24 cellular contexts compared by ENCODE assay signal in the genomic region with DNA sequence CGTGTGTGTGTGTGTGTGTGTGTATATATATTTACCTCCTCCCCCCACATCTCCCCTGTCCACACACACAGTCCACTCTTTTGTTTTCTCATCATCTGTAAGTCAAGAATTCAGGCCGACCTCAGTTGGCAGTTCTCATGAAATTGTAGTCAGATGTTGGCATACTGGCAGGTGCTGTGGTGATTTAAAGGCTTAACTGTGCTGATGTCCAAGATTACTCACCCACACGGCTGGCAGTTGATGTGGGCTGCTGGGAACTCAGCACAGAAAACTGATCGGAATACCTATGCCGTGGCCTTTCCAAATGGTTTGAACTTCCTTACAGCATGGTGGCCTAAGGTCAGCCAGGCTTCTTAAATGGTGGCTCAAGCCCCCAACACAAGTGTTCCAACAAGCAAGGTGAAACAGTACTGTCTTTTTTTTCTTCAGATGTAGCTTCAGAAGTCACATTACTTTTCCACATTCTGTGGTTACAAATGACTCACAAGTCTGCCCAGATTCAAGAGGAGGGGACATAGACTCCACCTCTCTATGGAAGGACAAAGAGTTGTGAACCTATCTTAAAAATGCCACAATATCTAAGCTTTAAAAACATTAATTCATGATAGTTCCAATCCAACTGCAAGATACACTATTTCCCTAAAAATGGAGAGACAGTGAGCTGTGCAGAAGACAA.
DNase-seq lines count a peak whose midpoint lies in the region; ATAC-seq, FAIRE-seq and TF ChIP-seq lines count a peak whose summit lies in the region.
"Had no signal": no experiment of that assay in that cellular context is flagged by ENCODE, and none has a peak within 500 bp of the region (broad histone marks: within the 10 kb centered on the region; RNA-seq: fewer than 3 reads in every experiment).

No MANE protein-coding gene starts in this region.

- H3K4me2 ChIP-seq in astrocyte (ENCODE audit: low read length) (peak overlapping the region; percentile 61), parathyroid adenoma (ENCODE audit: low read length) (no peak overlapping the region)

- no peak for ATAC-seq in HG03108 (IDR thresholded peaks at IDR 0.05; ENCODE audit: unreplicated experiment)
- no peak for ATAC-seq in naive thymus-derived CD4-positive, alpha-beta T cell

- H3K27ac Mint-ChIP-seq in astrocyte (ENCODE audit: unreplicated experiment), result no peak overlapping the region
- no peak overlapping the region for H3K27ac Mint-ChIP-seq in naive thymus-derived CD4-positive, alpha-beta T cell
- H3K27ac Mint-ChIP-seq: HFFc6 had no signal

- H3K79me2 ChIP-seq in astrocyte (ENCODE audit: insufficient read depth, low read length), result no peaks in the 10 kb centered on the region
- no peaks in the 10 kb centered on the region for H3K79me2 ChIP-seq in parathyroid adenoma

- H3K4me3 Mint-ChIP-seq in astrocyte (ENCODE audit: unreplicated experiment), result no peak overlapping the region
- H3K4me3 Mint-ChIP-seq in naive thymus-derived CD4-positive, alpha-beta T cell, result no peak overlapping the region
- H3K4me3 Mint-ChIP-seq: HFFc6 had no signal

- H3K27me3 ChIP-seq in astrocyte (ENCODE audit: insufficient read depth, low read length), result no peaks in the 10 kb centered on the region
- no peaks in the 10 kb centered on the region for H3K27me3 ChIP-seq in parathyroid adenoma (ENCODE audit: control insufficient read depth, insufficient read depth, low read length)
- H3K27me3 ChIP-seq in naive thymus-derived CD4-positive, alpha-beta T cell (ENCODE audit: control insufficient read depth in 2 of 2, insufficient read depth in 2 of 2, low read length in 2 of 2), result no peaks in the 10 kb centered on the region
- H3K27me3 ChIP-seq: SJSA1 had no signal

- in situ Hi-C loops in Caki2 (cut with HindIII; ENCODE audit: low pct_unique_long_range_greater_than_20kb, low sequenced_read_pairs), result no loop called here

- H3K4me1 Mint-ChIP-seq in astrocyte (ENCODE audit: low read depth, unreplicated experiment), result peaks cover 2% of the 10 kb centered on the region
- H3K4me1 Mint-ChIP-seq in naive thymus-derived CD4-positive, alpha-beta T cell, result peaks cover 0 to 3% (median 0%) of the 10 kb centered on the region in 7 donors

- FAIRE-seq in astrocyte (lab: Jason Lieb, UNC) (no peak), D721Med (lab: Jason Lieb, UNC) (no peak)
- FAIRE-seq: A204.1, GM12891, GM18507 had no signal

- no peaks in the 10 kb centered on the region for H4K20me1 ChIP-seq in astrocyte (ENCODE audit: insufficient read depth, low read length)

- H3K9me3 Mint-ChIP-seq in astrocyte (ENCODE audit: unreplicated experiment), result peaks cover 4% of the 10 kb centered on the region
- H3K9me3 Mint-ChIP-seq in naive thymus-derived CD4-positive, alpha-beta T cell, result peaks cover 0 to 13% (median 0%) of the 10 kb centered on the region in 11 donors

- H3K4me3 ChIP-seq in astrocyte (ENCODE audit: insufficient read depth, low read depth, low read length), result no peak overlapping the region
- H3K4me3 ChIP-seq in parathyroid adenoma (ENCODE audit: low read depth, low read length), result no peak overlapping the region
- no peak overlapping the region for H3K4me3 ChIP-seq in naive thymus-derived CD4-positive, alpha-beta T cell (ENCODE audit: low read length)
- H3K4me3 ChIP-seq: SJSA1 had no signal

- H3K9me3 ChIP-seq in astrocyte (ENCODE audit: insufficient read depth, low read depth, low read length) (peaks cover 11% of the 10 kb centered on the region), parathyroid adenoma (ENCODE audit: control insufficient read depth, low read length) (no peaks in the 10 kb centered on the region)
- H3K9me3 ChIP-seq in naive thymus-derived CD4-positive, alpha-beta T cell (ENCODE audit: control insufficient read depth in 2 of 3, low read length in 3 of 3), result no peaks in the 10 kb centered on the region
- H3K9me3 ChIP-seq: SJSA1 had no signal

- H2AFZ ChIP-seq in astrocyte (ENCODE audit: low read depth, low read length), result peak overlapping the region; percentile 38
- H2AFZ ChIP-seq in parathyroid adenoma, result peak overlapping the region; percentile 47

- CTCF ChIA-PET in naive thymus-derived CD4-positive, alpha-beta T cell (lab: Charles Lee), result no interaction called here

- H3K27me3 Mint-ChIP-seq in astrocyte (ENCODE audit: low read depth, unreplicated experiment), result no peaks in the 10 kb centered on the region
- H3K27me3 Mint-ChIP-seq in naive thymus-derived CD4-positive, alpha-beta T cell, result peaks cover 1 to 42% (median 29%) of the 10 kb centered on the region in 5 donors

- POLR2A ChIA-PET in naive thymus-derived CD4-positive, alpha-beta T cell (lab: Charles Lee), result no interaction called here

- H3K27ac ChIP-seq in astrocyte (ENCODE audit: low read depth, low read length) (peak overlapping the region; percentile 70), parathyroid adenoma (no peak overlapping the region), caudate nucleus (ENCODE audit: low read depth, low read length) (no peak overlapping the region)
- H3K27ac ChIP-seq in naive thymus-derived CD4-positive, alpha-beta T cell (ENCODE audit: low read depth, low read length), result no peak overlapping the region
- H3K27ac ChIP-seq: RWPE1, SJSA1 had no signal

- H3K9ac ChIP-seq in astrocyte (ENCODE audit: low read length) (no peak overlapping the region), parathyroid adenoma (no peak overlapping the region)

- TF ChIP-seq CTCF in astrocyte (IDR thresholded peaks at IDR 0.05; ENCODE audit: insufficient read depth, low read depth, low read length) (no peak), parathyroid adenoma (IDR thresholded peaks at IDR 0.05) (no peak), D721Med (IDR thresholded peaks at IDR 0.05; ENCODE audit: insufficient read depth, missing control alignments) (no peak)

- no peaks in the 10 kb centered on the region for H3K4me1 ChIP-seq in astrocyte (ENCODE audit: insufficient read depth, low read length)
- H3K4me1 ChIP-seq in parathyroid adenoma, result peaks cover 4% of the 10 kb centered on the region
- H3K4me1 ChIP-seq in naive thymus-derived CD4-positive, alpha-beta T cell (ENCODE audit: control insufficient read depth in 2 of 2, insufficient read depth in 2 of 2, low read length in 2 of 2), result no peaks in the 10 kb centered on the region
- H3K4me1 ChIP-seq: SJSA1 had no signal

- DNase-seq in Caki2 (ENCODE audit: low read depth) (peak; percentile 63), M059J (ENCODE audit: low read depth) (peak; percentile 73), astrocyte (ENCODE audit: low read depth) (peak; percentile 14), D721Med (ENCODE audit: insufficient read length, low spot score) (no peak), caudate nucleus (lab: John Stamatoyannopoulos, UW) (no peak)
- no peak for DNase-seq in naive thymus-derived CD4-positive, alpha-beta T cell
- DNase-seq: C1 segment of cervical spinal cord, DMS 273 treated with DMSO at 0.1 percent for 48 hours, GF-D8, GOT3, HFFc6, IMR-90, Karpas-422, MV-4-11, NCI-H1417, NCI-H1930, NCI-H69 had no signal

- H3K36me3 Mint-ChIP-seq in astrocyte (ENCODE audit: low read depth, unreplicated experiment), result no peaks in the 10 kb centered on the region
- no peaks in the 10 kb centered on the region for H3K36me3 Mint-ChIP-seq in naive thymus-derived CD4-positive, alpha-beta T cell

- intact Hi-C loops in naive thymus-derived CD4-positive, alpha-beta T cell (cut with micrococcal nuclease), result no loop called here

- no peaks in the 10 kb centered on the region for H3K36me3 ChIP-seq in astrocyte (ENCODE audit: insufficient read depth, low read length)
- no peaks in the 10 kb centered on the region for H3K36me3 ChIP-seq in parathyroid adenoma (ENCODE audit: control insufficient read depth, insufficient read depth, low read length)
- H3K36me3 ChIP-seq in naive thymus-derived CD4-positive, alpha-beta T cell (ENCODE audit: control insufficient read depth in 2 of 3, insufficient read depth in 3 of 3, low read length in 3 of 3), result no peaks in the 10 kb centered on the region
- H3K36me3 ChIP-seq: SJSA1 had no signal

Comparison
In these comparisons a context has a peak if more than half of its experiments do, and no peak if none do; other contexts are left out.
1. DNase-seq: peak in Caki2 (single experiment), M059J (single experiment) and astrocyte (single experiment); none in naive thymus-derived CD4-positive, alpha-beta T cell (0 of 9), D721Med (single experiment) and caudate nucleus (0 of 61).